Comparison of ENCODE assay signal across 29 cellular contexts in genomic region chr18:8299054-8299708, GRCh38.
DNase-seq lines count a peak whose midpoint lies in the region; ATAC-seq and TF ChIP-seq lines count a peak whose summit lies in the region.
"Had no signal": no experiment of that assay in that cellular context is flagged by ENCODE, and none has a peak within 500 bp of the region (broad histone marks: within the 10 kb centered on the region; RNA-seq: fewer than 3 reads in every experiment).

No MANE protein-coding gene starts in this region.

- no peak overlapping the region for H3K27ac Mint-ChIP-seq in endothelial cell (ENCODE audit: unreplicated experiment)
- H3K27ac Mint-ChIP-seq: CD8-positive, alpha-beta memory T cell; mesothelial cell of epicardium; naive thymus-derived CD4-positive, alpha-beta T cell had no signal

- peaks cover 32% of the 10 kb centered on the region for H3K36me3 Mint-ChIP-seq in endothelial cell (ENCODE audit: low read depth, unreplicated experiment)
- H3K36me3 Mint-ChIP-seq: mesothelial cell of epicardium had no signal

- no peaks in the 10 kb centered on the region for H3K4me1 ChIP-seq in tibial nerve
- H3K4me1 ChIP-seq: A549 had no signal

- no peak overlapping the region for H3K27ac ChIP-seq in tibial nerve
- H3K27ac ChIP-seq: skin epidermis, stomach, thyroid gland had no signal

- H3K4me1 Mint-ChIP-seq in endothelial cell (ENCODE audit: unreplicated experiment) = peaks cover 5% of the 10 kb centered on the region
- H3K4me1 Mint-ChIP-seq: CD8-positive, alpha-beta memory T cell; mesothelial cell of epicardium had no signal

- H3K9me3 ChIP-seq in tibial nerve = no peaks in the 10 kb centered on the region
- H3K9me3 ChIP-seq: A549, stomach, thyroid gland had no signal

- in situ Hi-C loops in GM13976 (cut with MboI; ENCODE audit: low sequenced_read_pairs, unreplicated experiment) = no loop called here

- no peaks in the 10 kb centered on the region for H3K27me3 ChIP-seq in tibial nerve
- H3K27me3 ChIP-seq: stomach, thyroid gland had no signal

- ATAC-seq in HG02852 (IDR thresholded peaks at IDR 0.05; ENCODE audit: unreplicated experiment) (no peak), HG02798 (IDR thresholded peaks at IDR 0.05; ENCODE audit: poor library complexity, unreplicated experiment) (no peak)
- ATAC-seq: A549; HCT116; naive thymus-derived CD4-positive, alpha-beta T cell had no signal

- peak overlapping the region; percentile 70 for H3K4me3 Mint-ChIP-seq in endothelial cell (ENCODE audit: unreplicated experiment)
- H3K4me3 Mint-ChIP-seq: mesothelial cell of epicardium; naive thymus-derived CD4-positive, alpha-beta T cell had no signal

- DNase-seq in COLO668 (lab: John Stamatoyannopoulos, UW; ENCODE audit: unreplicated experiment) = peak; percentile 78
- DNase-seq in NCI-H1417 (lab: John Stamatoyannopoulos, UW) = peak; percentile 28 to 93 (median 72)
- peak; percentile 86 for DNase-seq in NCI-H345 treated with DMSO at 0.1 percent for 48 hours (lab: John Stamatoyannopoulos, UW; ENCODE audit: unreplicated experiment)
- no peak for DNase-seq in endothelial cell (ENCODE audit: low spot score)
- DNase-seq in tibial nerve (ENCODE audit: low spot score in 2 of 2) = no peak
- no peak for DNase-seq in GM13976 (ENCODE audit: low spot score)
- DNase-seq: activated CD4-positive, alpha-beta T cell treated with anti-CD3 and anti-CD28 coated beads, Interleukin-2, amount 50 U/mL, for 48 hours; activated naive CD4-positive, alpha-beta T cell treated with anti-CD3 and anti-CD28 coated beads, Interleukin-2, amount 50 U/mL, for 16 hours; AML-193; amygdala; CD8-positive, alpha-beta memory T cell; DMS79 treated with DMSO at 0.1 percent for 48 hours; GF-D8; KBM-7; MM.1S; naive thymus-derived CD4-positive, alpha-beta T cell; NCI-H1694 treated with DMSO at 0.1 percent for 48 hours; NCI-H524; nucleus accumbens; stimulated activated CD8-positive, alpha-beta memory T cell treated with anti-CD3 and anti-CD28 coated beads, Interleukin-4, amount 100 ng/mL, for 48 hours; stomach; T-helper 1 cell; thyroid gland had no signal

- no peak overlapping the region for H3K4me3 ChIP-seq in tibial nerve
- H3K4me3 ChIP-seq: A549, skin epidermis, stomach, thyroid gland had no signal

- TF ChIP-seq CTCF in endothelial cell (IDR thresholded peaks at IDR 0.05; ENCODE audit: unreplicated experiment) = no peak
- TF ChIP-seq CTCF in tibial nerve (IDR thresholded peaks at IDR 0.05) = no peak
- no peak for TF ChIP-seq CTCF in GM13976 (IDR thresholded peaks at IDR 0.05; ENCODE audit: borderline replicate concordance, control extremely low read depth, extremely low read depth, insufficient read depth, missing control alignments)

- peaks cover 2% of the 10 kb centered on the region for H3K27me3 Mint-ChIP-seq in endothelial cell (ENCODE audit: unreplicated experiment)
- H3K27me3 Mint-ChIP-seq: CD8-positive, alpha-beta memory T cell had no signal

- TF ChIP-seq POLR2A in tibial nerve (IDR thresholded peaks at IDR 0.05) = no peak

- peaks cover 0 to 24% (median 0%) of the 10 kb centered on the region in 3 donors for H3K36me3 ChIP-seq in tibial nerve

- H3K9me3 Mint-ChIP-seq in endothelial cell (ENCODE audit: unreplicated experiment) = no peaks in the 10 kb centered on the region
- H3K9me3 Mint-ChIP-seq: mesothelial cell of epicardium; naive thymus-derived CD4-positive, alpha-beta T cell had no signal

- 86 to 89% methylated on average over 8 of the region's 8 CpGs for WGBS in tibial nerve, 2 donors

- TF ChIP-seq EP300 in tibial nerve (IDR thresholded peaks at IDR 0.05) = no peak

Comparison
In these comparisons a context has a peak if more than half of its experiments do, and no peak if none do; other contexts are left out.
1. DNase-seq: peak in COLO668 (single experiment), NCI-H1417 (3 of 3) and NCI-H345 treated with DMSO at 0.1 percent for 48 hours (single experiment); none in endothelial cell (single experiment), tibial nerve (0 of 2) and GM13976 (single experiment).